ENCODE assay signal across 14 cellular contexts in genomic region chr1:21099869-21100131, GRCh38.
"Had no signal": no experiment of that assay in that cellular context is flagged by ENCODE, and none has a peak within 500 bp of the region (broad histone marks: within the 10 kb centered on the region; RNA-seq: fewer than 3 reads in every experiment).

No MANE protein-coding gene starts in this region.

- H3K9me3 Mint-ChIP-seq: effector memory CD8-positive, alpha-beta T cell had no signal

- H3K4me1 ChIP-seq: sigmoid colon had no signal

- DNase-seq: effector memory CD8-positive, alpha-beta T cell; left colon; left ventricle myocardium superior; midbrain; nephron progenitor cell; posterior cingulate gyrus; sigmoid colon; stimulated activated CD4-positive, alpha-beta T cell treated with anti-CD3 and anti-CD28 coated beads, Interleukin-12 subunit alpha, Interleukin-12 subunit beta, amount 100 ng/mL, for 4 hours; stimulated activated CD4-positive, alpha-beta T cell treated with anti-CD3 and anti-CD28 coated beads, Interleukin-2, amount 100 ng/mL, for 48 hours; stimulated activated naive CD4-positive, alpha-beta T cell treated with Interleukin-2 at 50 U/mL for 16 hours; trophoblast cell had no signal

- H3K4me3 Mint-ChIP-seq: effector memory CD8-positive, alpha-beta T cell; nephron progenitor cell had no signal

- H3K27me3 ChIP-seq: foreskin keratinocyte, sigmoid colon had no signal

- H3K27ac Mint-ChIP-seq: effector memory CD8-positive, alpha-beta T cell; nephron progenitor cell had no signal

- H3K9me3 ChIP-seq: sigmoid colon had no signal

- ATAC-seq: effector memory CD8-positive, alpha-beta T cell; left colon had no signal

- H3K4me3 ChIP-seq: lung, sigmoid colon, skin epidermis had no signal

- H3K27ac ChIP-seq: foreskin keratinocyte, sigmoid colon had no signal

- H3K27me3 Mint-ChIP-seq: effector memory CD8-positive, alpha-beta T cell had no signal
